In genomic region chr1:32122141-32122540, GRCh38 we compare ENCODE assay signal across 1 cellular context.
TF ChIP-seq lines count a peak whose summit lies in the region.

No MANE protein-coding gene starts in this region.

TF ChIP-seq in K562, 482 proteins besides CTCF, POLR2A, EP300 and RAD21:
- 0 out of 2 replicates have a peak, but pooled peaks have one; percentile 31 for TF ChIP-seq SMARCA4 (IDR thresholded peaks at IDR 0.05)
- peak; percentile 96 for TF ChIP-seq SPI1 (IDR thresholded peaks at IDR 0.05; ENCODE audit: borderline replicate concordance, low read depth, low read length)
- TF ChIP-seq MEIS2 (IDR thresholded peaks at IDR 0.05; ENCODE audit: partially characterized antibody), result peak; percentile 65
- TF ChIP-seq MTA3 (IDR thresholded peaks at IDR 0.05; ENCODE audit: borderline replicate concordance), result no peak
- peak; percentile 73 for TF ChIP-seq ZNF384 (IDR thresholded peaks at IDR 0.05; ENCODE audit: low read depth, low read length)
- TF ChIP-seq PBX2 (CRISPR knock-in tag; IDR thresholded peaks at IDR 0.05; ENCODE audit: low read depth), result no peak
- TF ChIP-seq PBX2 (tag; conservative IDR thresholded peaks at IDR 0.05; ENCODE audit: low read depth), result peak; percentile 79
- TF ChIP-seq SMARCE1 (IDR thresholded peaks at IDR 0.05), result peak; percentile 67; the same call in 1 of the 2 replicates
- TF ChIP-seq ZNF764 (CRISPR knock-in tag; IDR thresholded peaks at IDR 0.05; ENCODE audit: low read depth), result no peak
- peak; percentile 12; the same call in 1 of the 2 replicates for TF ChIP-seq ARID1B (IDR thresholded peaks at IDR 0.05)
- TF ChIP-seq HCFC1 (IDR thresholded peaks at IDR 0.05; ENCODE audit: low read depth, low read length), result no peak
